In genomic region chr4:151743128-151743854, GRCh38 we compare ENCODE assay signal across 20 cellular contexts. TPM values are rescaled to one million over a fixed set of nuclear protein-coding genes. Genes with fewer than 3 reads are reported as not detected.
DNase-seq lines count a peak whose midpoint lies in the region; ATAC-seq and TF ChIP-seq lines count a peak whose summit lies in the region.
"Had no signal": no experiment of that assay in that cellular context is flagged by ENCODE, and none has a peak within 500 bp of the region (broad histone marks: within the 10 kb centered on the region; RNA-seq: fewer than 3 reads in every experiment).

No MANE protein-coding gene starts in this region.

- H3K9ac ChIP-seq in mammary epithelial cell (ENCODE audit: insufficient read depth, low read length) (no peak overlapping the region), neural progenitor cell (no peak overlapping the region)
- H3K9ac ChIP-seq: BLaER1 treated with 17β-estradiol and CSF1 and Interleukin-3, amounts not matched to agents 10 nM and 100 nM had no signal

- H3K36me3 ChIP-seq in mammary epithelial cell (ENCODE audit: insufficient read depth, low read length) (no peaks in the 10 kb centered on the region), breast epithelium (no peaks in the 10 kb centered on the region), PC-9 (ENCODE audit: low read depth) (no peaks in the 10 kb centered on the region), neural progenitor cell (no peaks in the 10 kb centered on the region)
- H3K36me3 ChIP-seq: pancreas, transverse colon had no signal

- TF ChIP-seq CTCF in mammary epithelial cell (conservative IDR thresholded peaks at IDR 0.05 in 1 of 2, IDR thresholded peaks at IDR 0.05 in 1 of 2; ENCODE audit: extremely low read depth in 1 of 2, insufficient read depth in 1 of 2, low read depth in 1 of 2, low read length in 2 of 2) (peak in 1 of 2 donors; percentile 34), breast epithelium (IDR thresholded peaks at IDR 0.05) (no peak), PC-9 (conservative IDR thresholded peaks at IDR 0.05) (no peak), epithelial cell of proximal tubule (conservative IDR thresholded peaks at IDR 0.05; ENCODE audit: low read depth, low read length) (peak; percentile 44), neural progenitor cell (IDR thresholded peaks at IDR 0.05) (no peak)

- H3K4me3 Mint-ChIP-seq in neural progenitor cell: no peak overlapping the region
- H3K4me3 Mint-ChIP-seq: stimulated activated memory B cell treated with anti-CD40 and anti-IgM and Interleukin-4, amounts not matched to agents 10 μg/mL and 1 μg/mL and 100 μg/mL, for 72 hours had no signal

- peaks cover 4% of the 10 kb centered on the region for H3K27me3 Mint-ChIP-seq in neural progenitor cell (ENCODE audit: insufficient read depth, low read depth)
- H3K27me3 Mint-ChIP-seq: stimulated activated memory B cell treated with anti-CD40 and anti-IgM and Interleukin-4, amounts not matched to agents 10 μg/mL and 1 μg/mL and 100 μg/mL, for 72 hours had no signal

- H3K4me1 Mint-ChIP-seq in neural progenitor cell: peaks cover 6% of the 10 kb centered on the region

- DNase-seq in mammary epithelial cell (peak; percentile 31), breast epithelium (ENCODE audit: low spot score in 2 of 2) (no peak), PC-9 (no peak), epithelial cell of proximal tubule (ENCODE audit: low read depth) (peak; percentile 88), neural progenitor cell (ENCODE audit: low spot score) (no peak), ACHN (no peak), A172 (ENCODE audit: low spot score) (no peak)
- DNase-seq: activated CD4-positive, alpha-beta T cell treated with anti-CD3 and anti-CD28 coated beads for 4 hours; dorsolateral prefrontal cortex; left colon; MM.1S; NCI-H187; pancreas; spleen; T1000; transverse colon had no signal

- H3F3A ChIP-seq in PC-9 (ENCODE audit: insufficient read depth, low read depth): peaks cover 12% of the 10 kb centered on the region; the same call in 1 of the 2 replicates
- no peaks in the 10 kb centered on the region for H3F3A ChIP-seq in neural progenitor cell (ENCODE audit: low read depth)

- BruUV-seq in mammary epithelial cell (replicated peaks; lab: Mats Ljungman, UMichigan) (no TSS peak), PC-9 (replicated peaks; lab: Mats Ljungman, UMichigan) (no TSS peak)

- CTCF ChIA-PET in mammary epithelial cell (lab: Charles Lee; ENCODE audit: low non-redundant PET) (no interaction called here), PC-9 (lab: Charles Lee) (no interaction called here)

- in situ Hi-C loops in mammary epithelial cell (cut with MboI; ENCODE audit: low sequenced_read_pairs in 2 of 2) (no loop called here), ACHN (cut with HindIII; ENCODE audit: low pct_ligation_motif_present, low pct_unique_long_range_greater_than_20kb, low sequenced_read_pairs) (no loop called here)

- H3K4me2 ChIP-seq in mammary epithelial cell (ENCODE audit: insufficient read depth, low read depth, low read length) (no peak overlapping the region), PC-9 (no peak overlapping the region), neural progenitor cell (no peak overlapping the region)
- H3K4me2 ChIP-seq: BLaER1 treated with 17β-estradiol and CSF1 and Interleukin-3, amounts not matched to agents 10 nM and 100 nM had no signal

- intact Hi-C loops in mammary epithelial cell (cut with micrococcal nuclease) (loop anchor here (5.0 kb wide), 1 partner anchor 66 kb away; no protein-coding TSS in a partner anchor), breast epithelium (cut with DNase I; ENCODE audit: low total_unique reads) (no loop called here), PC-9 (cut with micrococcal nuclease; ENCODE audit: unreplicated experiment) (no loop called here)

- no peaks in the 10 kb centered on the region for H3K9me2 ChIP-seq in PC-9 (ENCODE audit: insufficient read depth)

- no peak for ATAC-seq in GM18867 (IDR thresholded peaks at IDR 0.05; ENCODE audit: unreplicated experiment)
- ATAC-seq: pancreas; stimulated activated memory B cell treated with anti-CD40 and anti-IgM and Interleukin-4, amounts not matched to agents 10 μg/mL and 1 μg/mL and 100 μg/mL, for 72 hours had no signal

- H3K27me3 ChIP-seq in mammary epithelial cell (ENCODE audit: insufficient read depth, low read length) (no peaks in the 10 kb centered on the region), breast epithelium (no peaks in the 10 kb centered on the region), PC-9 (ENCODE audit: insufficient read depth, low read depth) (no peaks in the 10 kb centered on the region), neural progenitor cell (no peaks in the 10 kb centered on the region)
- H3K27me3 ChIP-seq: BLaER1 treated with 17β-estradiol and CSF1 and Interleukin-3, amounts not matched to agents 10 nM and 100 nM; dorsolateral prefrontal cortex; pancreas; spleen; transverse colon had no signal

- H3K79me2 ChIP-seq in mammary epithelial cell (ENCODE audit: insufficient read depth, low read length): peaks cover 20% of the 10 kb centered on the region
- no peaks in the 10 kb centered on the region for H3K79me2 ChIP-seq in PC-9 (ENCODE audit: low read depth)
- H3K79me2 ChIP-seq in neural progenitor cell (ENCODE audit: low read depth): no peaks in the 10 kb centered on the region

- H3K9me3 ChIP-seq in mammary epithelial cell (replicated peaks; ENCODE audit: insufficient read depth, low read length): no peaks in the 10 kb centered on the region
- no peaks in the 10 kb centered on the region for H3K9me3 ChIP-seq in breast epithelium
- H3K9me3 ChIP-seq in PC-9 (ENCODE audit: insufficient read depth, low read depth): no peaks in the 10 kb centered on the region
- no peaks in the 10 kb centered on the region for H3K9me3 ChIP-seq in neural progenitor cell (ENCODE audit: low read depth)
- H3K9me3 ChIP-seq: pancreas, transverse colon had no signal

- no peak for TF ChIP-seq POLR2A in breast epithelium (IDR thresholded peaks at IDR 0.05)

- peaks cover 41% of the 10 kb centered on the region for H3K4me1 ChIP-seq in mammary epithelial cell (ENCODE audit: insufficient read depth, low read length)
- no peaks in the 10 kb centered on the region for H3K4me1 ChIP-seq in breast epithelium
- peaks cover 22% of the 10 kb centered on the region for H3K4me1 ChIP-seq in PC-9 (replicated peaks; ENCODE audit: insufficient read depth)
- no peaks in the 10 kb centered on the region for H3K4me1 ChIP-seq in neural progenitor cell
- H3K4me1 ChIP-seq: pancreas, spleen had no signal

- dilution Hi-C loops in mammary epithelial cell (cut with HindIII; ENCODE audit: low sequenced_read_pairs): no loop called here

- WGBS in mammary epithelial cell (ENCODE audit: low coverage, missing lambda C conversion rate): 100% methylated on average over 3 of the region's 3 CpGs

- POLR2A ChIA-PET in PC-9 (lab: Charles Lee; ENCODE audit: unreplicated experiment): no interaction called here

- no peak overlapping the region for H3K27ac Mint-ChIP-seq in neural progenitor cell
- H3K27ac Mint-ChIP-seq: stimulated activated memory B cell treated with anti-CD40 and anti-IgM and Interleukin-4, amounts not matched to agents 10 μg/mL and 1 μg/mL and 100 μg/mL, for 72 hours had no signal

- H3K27ac ChIP-seq in mammary epithelial cell (ENCODE audit: insufficient read depth, low read depth, low read length): peak overlapping the region; percentile 85
- H3K27ac ChIP-seq in breast epithelium: no peak overlapping the region
- H3K27ac ChIP-seq in PC-9: peak overlapping the region; percentile 81
- no peak overlapping the region for H3K27ac ChIP-seq in neural progenitor cell
- H3K27ac ChIP-seq: 22Rv1; BLaER1 treated with 17β-estradiol and CSF1 and Interleukin-3, amounts not matched to agents 10 nM and 100 nM; dorsolateral prefrontal cortex; pancreas; spleen; transverse colon had no signal

- H2AFZ ChIP-seq in mammary epithelial cell (ENCODE audit: low read depth, low read length) (no peak overlapping the region), PC-9 (no peak overlapping the region), neural progenitor cell (replicated peaks) (no peak overlapping the region)

- H4K20me1 ChIP-seq in mammary epithelial cell (ENCODE audit: insufficient read depth, low read length) (no peaks in the 10 kb centered on the region), PC-9 (ENCODE audit: insufficient read depth) (no peaks in the 10 kb centered on the region), neural progenitor cell (ENCODE audit: low read depth) (no peaks in the 10 kb centered on the region)

- H3K4me3 ChIP-seq in mammary epithelial cell (replicated peaks in 1 of 3; ENCODE audit: insufficient read depth in 1 of 3, low read depth in 2 of 3, low read length in 3 of 3): no peak overlapping the region
- no peak overlapping the region for H3K4me3 ChIP-seq in breast epithelium
- no peak overlapping the region for H3K4me3 ChIP-seq in PC-9
- H3K4me3 ChIP-seq in epithelial cell of proximal tubule (ENCODE audit: low read depth, low read length): no peak overlapping the region
- no peak overlapping the region for H3K4me3 ChIP-seq in neural progenitor cell
- H3K4me3 ChIP-seq: BLaER1 treated with 17β-estradiol and CSF1 and Interleukin-3, amounts not matched to agents 10 nM and 100 nM; dorsolateral prefrontal cortex; pancreas; spleen; transverse colon had no signal

- H3K9me3 Mint-ChIP-seq in neural progenitor cell: peaks cover under 1% of the 10 kb centered on the region
- H3K9me3 Mint-ChIP-seq: stimulated activated memory B cell treated with anti-CD40 and anti-IgM and Interleukin-4, amounts not matched to agents 10 μg/mL and 1 μg/mL and 100 μg/mL, for 72 hours had no signal

- H3K36me3 Mint-ChIP-seq in neural progenitor cell: peaks cover under 1% of the 10 kb centered on the region

RNA-seq across cellular contexts. Expression of gene GATB, which starts 17.5 kb away (rescaled TPM):
- total RNA-seq in mammary epithelial cell: 10 to 100 TPM; 15.2 to 21.2 TPM
- polyA plus RNA-seq in mammary epithelial cell: 21.0 TPM
- 39.9 TPM for polyA minus RNA-seq in mammary epithelial cell
- total RNA-seq in breast epithelium: 10 to 100 TPM; 12.8 to 26.6 (median 20.6) TPM
- total RNA-seq in PC-9 (2021): 23.5 and 24.2 TPM in 2 replicates
- 20.9 and 29.0 TPM in 2 replicates for total RNA-seq in epithelial cell of proximal tubule
- total RNA-seq in neural progenitor cell (ENCODE audit: low replicate concordance): 17.9 and 22.9 TPM in 2 replicates
- total RNA-seq in A172 (2014; rRNA removed; shearing (Covaris generic)): 20.2 and 22.6 TPM in 2 replicates

Comparison
In these comparisons a context has a peak if more than half of its experiments do, and no peak if none do; other contexts are left out.
1. DNase-seq: peak in mammary epithelial cell (single experiment) and epithelial cell of proximal tubule (single experiment); none in breast epithelium (0 of 2), PC-9 (0 of 2), neural progenitor cell (single experiment), ACHN (single experiment) and A172 (single experiment).
2. H3K27ac ChIP-seq: peak in mammary epithelial cell (single experiment) and PC-9 (single experiment); none in breast epithelium (0 of 2) and neural progenitor cell (single experiment).